ENCODE assay signal across 14 cellular contexts in genomic region chr9:110083866-110084265, GRCh38.
"Had no signal": no experiment of that assay in that cellular context is flagged by ENCODE, and none has a peak within 500 bp of the region (broad histone marks: within the 10 kb centered on the region; RNA-seq: fewer than 3 reads in every experiment).

No MANE protein-coding gene starts in this region.

- H3K4me1 ChIP-seq: colonic mucosa had no signal

- H3K4me3 ChIP-seq: adrenal gland, colonic mucosa, thyroid gland had no signal

- H3K27me3 Mint-ChIP-seq: activated CD4-positive, alpha-beta T cell treated with anti-CD3 and anti-CD28 coated beads, Interleukin-2, amount 10 ng/mL, durations not matched to agents 7 days and 5 days had no signal

- H2AFZ ChIP-seq: parathyroid adenoma had no signal

- H3K27ac ChIP-seq: adrenal gland, colonic mucosa, parathyroid adenoma, thyroid gland had no signal

- H3K27ac Mint-ChIP-seq: activated CD4-positive, alpha-beta T cell treated with anti-CD3 and anti-CD28 coated beads, Interleukin-2, amount 10 ng/mL, durations not matched to agents 7 days and 5 days; mesothelial cell of epicardium had no signal

- H3K9ac ChIP-seq: parathyroid adenoma had no signal

- H3K36me3 ChIP-seq: adrenal gland, colonic mucosa, thyroid gland had no signal

- H3K4me3 Mint-ChIP-seq: activated CD4-positive, alpha-beta T cell treated with anti-CD3 and anti-CD28 coated beads, Interleukin-2, amount 10 ng/mL, durations not matched to agents 7 days and 5 days; mesothelial cell of epicardium had no signal

- DNase-seq: activated CD4-positive, alpha-beta T cell treated with anti-CD3 and anti-CD28 coated beads, Interleukin-2, amount 10 ng/mL, durations not matched to agents 7 days and 5 days; activated CD4-positive, CD25-positive, alpha-beta regulatory T cell; activated CD8-positive, alpha-beta memory T cell treated with anti-CD3 and anti-CD28 coated beads, Interleukin-2, amount 50 U/mL, for 48 hours; activated naive CD4-positive, alpha-beta T cell treated with anti-CD3 and anti-CD28 coated beads, Interleukin-2, amount 50 U/mL, for 16 hours; adrenal gland; caudate nucleus; colonic mucosa; foreskin fibroblast; glutamatergic neuron; hypothalamus; stimulated activated CD4-positive, alpha-beta T cell treated with anti-CD3 and anti-CD28 coated beads, Interleukin-2, amount 100 ng/mL, for 24 hours; thyroid gland had no signal

- H3K27me3 ChIP-seq: adrenal gland, colonic mucosa, thyroid gland had no signal

- H3K79me2 ChIP-seq: parathyroid adenoma had no signal

- H3K9me3 ChIP-seq: adrenal gland, colonic mucosa, thyroid gland had no signal
